ENCODE assay signal across 24 cellular contexts in genomic region chr4:35604724-35605123, GRCh38.
"Had no signal": no experiment of that assay in that cellular context is flagged by ENCODE, and none has a peak within 500 bp of the region (broad histone marks: within the 10 kb centered on the region; RNA-seq: fewer than 3 reads in every experiment).

No MANE protein-coding gene starts in this region.

- ATAC-seq: K562, Right ventricle myocardium inferior, SK-N-SH treated with all-trans-retinoic acid at 6 μM for 48 hours had no signal

- H3K4me1 ChIP-seq: Peyer's patch, SJCRH30 had no signal

- H3K36me3 ChIP-seq: Peyer's patch, SJCRH30 had no signal

- H3K4me1 Mint-ChIP-seq: IgD-negative memory B cell had no signal

- H3K4me3 ChIP-seq: K562, PC-9, Peyer's patch, SJCRH30 had no signal

- H3K36me3 Mint-ChIP-seq: IgD-negative memory B cell had no signal

- H3K4me3 Mint-ChIP-seq: IgD-negative memory B cell had no signal

- H3K27me3 Mint-ChIP-seq: IgD-negative memory B cell had no signal

- H3K9me3 ChIP-seq: Peyer's patch, SJCRH30 had no signal

- DNase-seq: Kasumi-1; MV-4-11; NCI-H1048; NCI-H1105; NCI-H1417; NCI-H1436 treated with DMSO at 0.1 percent for 48 hours; NCI-H1694; NCI-H1930; NCI-H2081; NCI-H2107; NCI-H2227 treated with DMSO at 0.1 percent for 48 hours; NCI-H524 treated with DMSO at 0.1 percent for 48 hours; NCI-H69; NCI-H774; NK-92 treated with Interleukin-12 subunit alpha and Interleukin-12 subunit beta, amount 100 ng/mL, for 24 hours; PC-9; Peyer's patch; SHP77 treated with DMSO at 0.1 percent for 48 hours; SJCRH30; T-helper 2 cell had no signal

- H3K27me3 ChIP-seq: Peyer's patch, SJCRH30 had no signal

- H3K27ac Mint-ChIP-seq: IgD-negative memory B cell had no signal
